ENCODE assay signal across 32 cellular contexts in the genomic region with DNA sequence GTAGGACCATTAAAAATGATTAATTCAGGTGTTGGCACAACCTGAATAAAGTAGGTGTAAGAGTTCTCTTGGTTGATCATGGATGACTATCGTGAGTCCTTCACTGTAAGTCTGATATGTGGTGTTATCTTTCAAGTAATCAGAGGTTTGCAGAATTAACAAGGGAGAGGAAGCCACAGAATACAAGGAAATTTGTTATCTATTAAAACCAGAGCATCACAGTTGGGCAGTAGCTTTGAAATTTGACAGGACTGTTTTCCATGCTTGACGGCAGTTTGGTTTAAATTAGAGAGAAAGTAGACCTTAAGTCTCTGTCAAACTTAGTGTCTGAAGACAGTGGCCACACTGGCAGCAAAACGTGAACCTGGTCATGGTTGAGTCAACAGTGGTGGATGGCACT.
"Had no signal": no experiment of that assay in that cellular context is flagged by ENCODE, and none has a peak within 500 bp of the region (broad histone marks: within the 10 kb centered on the region; RNA-seq: fewer than 3 reads in every experiment).

No MANE protein-coding gene starts in this region.

- H3K36me3 Mint-ChIP-seq: activated CD4-positive, alpha-beta memory T cell treated with anti-CD3 and anti-CD28 coated beads for 36 hours; activated CD8-positive, alpha-beta memory T cell treated with anti-CD3 and anti-CD28 coated beads, Interleukin-2, amount 10 ng/mL, durations not matched to agents 7 days and 5 days; activated naive CD4-positive, alpha-beta T cell treated with anti-CD3 and anti-CD28 coated beads, Interleukin-2, amount 50 U/mL, for 24 hours; activated naive CD8-positive, alpha-beta T cell treated with anti-CD3 and anti-CD28 coated beads for 36 hours; brain had no signal

- H3K36me3 ChIP-seq: adrenal gland, ascending aorta, breast epithelium, cardiac muscle cell, colonic mucosa had no signal

- H3K27me3 Mint-ChIP-seq: activated CD4-positive, alpha-beta T cell treated with anti-CD3 and anti-CD28 coated beads, Interleukin-2, amount 10 ng/mL, durations not matched to agents 24 days and 14 days; activated CD8-positive, alpha-beta memory T cell treated with anti-CD3 and anti-CD28 coated beads, Interleukin-2, amount 10 ng/mL, durations not matched to agents 7 days and 5 days; brain had no signal

- H3K4me1 ChIP-seq: adrenal gland, ascending aorta, breast epithelium, colonic mucosa had no signal

- H3K4me3 ChIP-seq: adrenal gland, ascending aorta, breast epithelium, cardiac muscle cell, colonic mucosa had no signal

- H3K4me1 Mint-ChIP-seq: activated CD4-positive, alpha-beta T cell treated with anti-CD3 and anti-CD28 coated beads for 36 hours; activated CD4-positive, alpha-beta T cell treated with anti-CD3 and anti-CD28 coated beads, Interleukin-2, amount 10 ng/mL, durations not matched to agents 24 days and 14 days; activated CD8-positive, alpha-beta memory T cell treated with anti-CD3 and anti-CD28 coated beads, Interleukin-2, amount 10 ng/mL, durations not matched to agents 7 days and 5 days; activated naive CD4-positive, alpha-beta T cell treated with anti-CD3 and anti-CD28 coated beads, Interleukin-2, amount 50 U/mL, for 24 hours; activated naive CD8-positive, alpha-beta T cell treated with anti-CD3 and anti-CD28 coated beads, Interleukin-2, amount 50 U/mL, for 24 hours had no signal

- H3K27me3 ChIP-seq: adrenal gland, ascending aorta, breast epithelium, cardiac muscle cell, colonic mucosa had no signal

- H3K27ac ChIP-seq: adrenal gland, ascending aorta, breast epithelium, cardiac muscle cell, colonic mucosa, epithelial cell of prostate had no signal

- H3K4me3 Mint-ChIP-seq: activated CD4-positive, alpha-beta memory T cell treated with anti-CD3 and anti-CD28 coated beads for 36 hours; activated CD4-positive, alpha-beta T cell treated with anti-CD3 and anti-CD28 coated beads for 36 hours; activated CD4-positive, alpha-beta T cell treated with anti-CD3 and anti-CD28 coated beads, Interleukin-2, amount 10 ng/mL, durations not matched to agents 24 days and 14 days; activated CD8-positive, alpha-beta memory T cell treated with anti-CD3 and anti-CD28 coated beads, Interleukin-2, amount 10 ng/mL, durations not matched to agents 7 days and 5 days; activated CD8-positive, alpha-beta T cell treated with anti-CD3 and anti-CD28 coated beads, Interleukin-2, amount 10 ng/mL, durations not matched to agents 7 days and 5 days; activated naive CD4-positive, alpha-beta T cell treated with anti-CD3 and anti-CD28 coated beads for 36 hours; activated naive CD4-positive, alpha-beta T cell treated with anti-CD3 and anti-CD28 coated beads, Interleukin-2, amount 50 U/mL, for 24 hours; activated naive CD8-positive, alpha-beta T cell treated with anti-CD3 and anti-CD28 coated beads for 36 hours; activated naive CD8-positive, alpha-beta T cell treated with anti-CD3 and anti-CD28 coated beads, Interleukin-2, amount 50 U/mL, for 24 hours; activated T-helper 1 cell treated with anti-CD3 and anti-CD28 coated beads, Interleukin-12 subunit alpha, Interleukin-12 subunit beta, Interleukin-2, Interleukin-4 antibody, amounts not matched to agents 30 ng/mL and 10 ng/mL and 1 ng/mL, durations not matched to agents 14 hours and 24 hours and 36 hours; brain had no signal

- H3K27ac Mint-ChIP-seq: activated CD4-positive, alpha-beta memory T cell treated with anti-CD3 and anti-CD28 coated beads for 36 hours; activated CD4-positive, alpha-beta T cell treated with anti-CD3 and anti-CD28 coated beads for 36 hours; activated CD4-positive, alpha-beta T cell treated with anti-CD3 and anti-CD28 coated beads, Interleukin-2, amount 10 ng/mL, durations not matched to agents 24 days and 14 days; activated CD8-positive, alpha-beta memory T cell treated with anti-CD3 and anti-CD28 coated beads, Interleukin-2, amount 10 ng/mL, durations not matched to agents 7 days and 5 days; activated CD8-positive, alpha-beta T cell treated with anti-CD3 and anti-CD28 coated beads, Interleukin-2, amount 10 ng/mL, durations not matched to agents 7 days and 5 days; activated naive CD4-positive, alpha-beta T cell treated with anti-CD3 and anti-CD28 coated beads for 36 hours; activated naive CD4-positive, alpha-beta T cell treated with anti-CD3 and anti-CD28 coated beads, Interleukin-2, amount 50 U/mL, for 24 hours; activated naive CD8-positive, alpha-beta T cell treated with anti-CD3 and anti-CD28 coated beads for 36 hours; activated naive CD8-positive, alpha-beta T cell treated with anti-CD3 and anti-CD28 coated beads, Interleukin-2, amount 50 U/mL, for 24 hours; activated T-helper 1 cell treated with anti-CD3 and anti-CD28 coated beads, Interleukin-12 subunit alpha, Interleukin-12 subunit beta, Interleukin-2, Interleukin-4 antibody, amounts not matched to agents 30 ng/mL and 10 ng/mL and 1 ng/mL, durations not matched to agents 14 hours and 24 hours and 36 hours; activated T-helper 2 cell treated with anti-CD3 and anti-CD28 coated beads, Interferon-gamma antibody, Interleukin-2, Interleukin-4, amounts not matched to agents 10 μg/mL and 5 μg/mL and 100 μg/mL, durations not matched to agents 14 hours and 24 hours and 36 hours; brain had no signal

- DNase-seq: activated CD4-positive, alpha-beta memory T cell treated with anti-CD3 and anti-CD28 coated beads for 36 hours; activated CD4-positive, alpha-beta T cell treated with anti-CD3 and anti-CD28 coated beads for 36 hours; activated CD4-positive, alpha-beta T cell treated with anti-CD3 and anti-CD28 coated beads, Interleukin-2, amount 10 ng/mL, durations not matched to agents 24 days and 14 days; activated CD4-positive, CD25-positive, alpha-beta regulatory T cell; activated CD4-positive, CD25-positive, alpha-beta regulatory T cell treated with anti-CD3 and anti-CD28 coated beads, Interleukin-2, amount 50 U/mL, for 72 hours; activated CD8-positive, alpha-beta memory T cell treated with anti-CD3 and anti-CD28 coated beads, Interleukin-2, amount 10 ng/mL, durations not matched to agents 7 days and 5 days; activated CD8-positive, alpha-beta memory T cell treated with anti-CD3 and anti-CD28 coated beads, Interleukin-2, amount 50 U/mL, for 4 hours; activated CD8-positive, alpha-beta T cell treated with anti-CD3 and anti-CD28 coated beads, Interleukin-2, amount 10 ng/mL, durations not matched to agents 7 days and 5 days; activated effector memory CD4-positive, alpha-beta T cell treated with anti-CD3 and anti-CD28 coated beads, Interleukin-2, amount 50 U/mL, for 16 hours; activated naive CD4-positive, alpha-beta T cell treated with anti-CD3 and anti-CD28 coated beads for 36 hours; activated naive CD8-positive, alpha-beta T cell treated with anti-CD3 and anti-CD28 coated beads for 36 hours; activated naive CD8-positive, alpha-beta T cell treated with anti-CD3 and anti-CD28 coated beads, Interleukin-2, amount 50 U/mL, for 24 hours; activated T-cell treated with anti-CD3 and anti-CD28 coated beads, Interleukin-2, amount 50 U/mL, for 1 hour; activated T-cell treated with anti-CD3 and anti-CD28 coated beads, Interleukin-2, amount 50 U/mL, for 48 hours; adrenal gland; amygdala; central memory CD4-positive, alpha-beta T cell; cerebellar nuclear complex; colonic mucosa; effector CD8-positive, alpha-beta T cell; foreskin fibroblast; head of caudate nucleus; T-helper 2 cell had no signal

- H3K9me3 Mint-ChIP-seq: activated CD4-positive, alpha-beta memory T cell treated with anti-CD3 and anti-CD28 coated beads for 36 hours; activated CD4-positive, alpha-beta T cell treated with anti-CD3 and anti-CD28 coated beads, Interleukin-2, amount 10 ng/mL, durations not matched to agents 24 days and 14 days; activated naive CD4-positive, alpha-beta T cell treated with anti-CD3 and anti-CD28 coated beads for 36 hours; activated naive CD4-positive, alpha-beta T cell treated with anti-CD3 and anti-CD28 coated beads, Interleukin-2, amount 50 U/mL, for 24 hours; activated naive CD8-positive, alpha-beta T cell treated with anti-CD3 and anti-CD28 coated beads for 36 hours; activated naive CD8-positive, alpha-beta T cell treated with anti-CD3 and anti-CD28 coated beads, Interleukin-2, amount 50 U/mL, for 24 hours; activated T-helper 1 cell treated with anti-CD3 and anti-CD28 coated beads, Interleukin-12 subunit alpha, Interleukin-12 subunit beta, Interleukin-2, Interleukin-4 antibody, amounts not matched to agents 30 ng/mL and 10 ng/mL and 1 ng/mL, durations not matched to agents 14 hours and 24 hours and 36 hours; activated T-helper 2 cell treated with anti-CD3 and anti-CD28 coated beads, Interferon-gamma antibody, Interleukin-2, Interleukin-4, amounts not matched to agents 10 μg/mL and 5 μg/mL and 100 μg/mL, durations not matched to agents 14 hours and 24 hours and 36 hours had no signal

- H3K9me3 ChIP-seq: adrenal gland, ascending aorta, breast epithelium, colonic mucosa had no signal

- ATAC-seq: activated CD4-positive, alpha-beta T cell treated with anti-CD3 and anti-CD28 coated beads for 36 hours; activated CD8-positive, alpha-beta memory T cell treated with anti-CD3 and anti-CD28 coated beads, Interleukin-2, amount 10 ng/mL, durations not matched to agents 7 days and 5 days; activated CD8-positive, alpha-beta T cell treated with anti-CD3 and anti-CD28 coated beads, Interleukin-2, amount 10 ng/mL, durations not matched to agents 7 days and 5 days; activated naive CD8-positive, alpha-beta T cell treated with anti-CD3 and anti-CD28 coated beads, Interleukin-2, amount 50 U/mL, for 24 hours; esophagus mucosa had no signal
